In genomic region chr3:8655387-8655835, GRCh38 we compare ENCODE assay signal across 28 cellular contexts. TPM values are rescaled to one million over a fixed set of nuclear protein-coding genes. Genes with fewer than 3 reads are reported as not detected.
"Had no signal": no experiment of that assay in that cellular context is flagged by ENCODE, and none has a peak within 500 bp of the region (broad histone marks: within the 10 kb centered on the region; RNA-seq: fewer than 3 reads in every experiment).

No MANE protein-coding gene starts in this region.

- H3K4me3 ChIP-seq: cardiac muscle cell, heart left ventricle, ovary, psoas muscle, skin epidermis, suprapubic skin, uterus had no signal

- H3K4me3 Mint-ChIP-seq: activated B cell treated with CpG ODN at 0.5 μM for 24 hours; activated CD4-positive, alpha-beta T cell treated with anti-CD3 and anti-CD28 coated beads for 36 hours; activated naive CD8-positive, alpha-beta T cell treated with anti-CD3 and anti-CD28 coated beads for 36 hours; activated T-cell treated with anti-CD3 and anti-CD28 coated beads, Interleukin-2, amount 50 U/mL, for 4 hours; stimulated activated naive CD8-positive, alpha-beta T cell treated with anti-CD3 and anti-CD28 coated beads, Interleukin-15, amount 100 ng/mL, for 72 hours; T-helper 1 cell treated with Interleukin-12 subunit alpha and Interleukin-12 subunit beta and Interleukin-4 antibody, amounts not matched to agents 30 μg/mL and 1 μg/mL, for 36 hours had no signal

- H3K27me3 ChIP-seq: cardiac muscle cell, heart left ventricle, ovary, suprapubic skin, uterus had no signal

- H3K36me3 Mint-ChIP-seq: activated naive CD8-positive, alpha-beta T cell treated with anti-CD3 and anti-CD28 coated beads for 36 hours had no signal

- H3K9me3 ChIP-seq: ovary, psoas muscle, suprapubic skin, uterus had no signal

- H3K27ac ChIP-seq: cardiac muscle cell, ovary, psoas muscle, skin epidermis, suprapubic skin, uterus had no signal

- H3K27ac Mint-ChIP-seq: activated B cell treated with CpG ODN at 0.5 μM for 24 hours; activated CD4-positive, alpha-beta T cell treated with anti-CD3 and anti-CD28 coated beads for 36 hours; activated naive CD8-positive, alpha-beta T cell treated with anti-CD3 and anti-CD28 coated beads for 36 hours; activated T-helper 2 cell treated with anti-CD3 and anti-CD28 coated beads, Interferon-gamma antibody, Interleukin-2, Interleukin-4, amounts not matched to agents 10 μg/mL and 5 μg/mL and 100 μg/mL, durations not matched to agents 14 hours and 24 hours and 36 hours; stimulated activated naive CD8-positive, alpha-beta T cell treated with anti-CD3 and anti-CD28 coated beads, Interleukin-15, amount 100 ng/mL, for 72 hours; T-helper 1 cell treated with Interleukin-12 subunit alpha and Interleukin-12 subunit beta and Interleukin-4 antibody, amounts not matched to agents 30 μg/mL and 1 μg/mL, for 36 hours had no signal

- H3K9me3 Mint-ChIP-seq: activated B cell treated with CpG ODN at 0.5 μM for 24 hours; activated naive CD8-positive, alpha-beta T cell treated with anti-CD3 and anti-CD28 coated beads for 36 hours; activated T-cell treated with anti-CD3 and anti-CD28 coated beads, Interleukin-2, amount 50 U/mL, for 4 hours; activated T-helper 2 cell treated with anti-CD3 and anti-CD28 coated beads, Interferon-gamma antibody, Interleukin-2, Interleukin-4, amounts not matched to agents 10 μg/mL and 5 μg/mL and 100 μg/mL, durations not matched to agents 14 hours and 24 hours and 36 hours; stimulated activated naive CD8-positive, alpha-beta T cell treated with anti-CD3 and anti-CD28 coated beads, Interleukin-15, amount 100 ng/mL, for 72 hours; T-helper 1 cell treated with Interleukin-12 subunit alpha and Interleukin-12 subunit beta and Interleukin-4 antibody, amounts not matched to agents 30 μg/mL and 1 μg/mL, for 36 hours had no signal

- ATAC-seq: activated CD4-positive, alpha-beta T cell treated with anti-CD3 and anti-CD28 coated beads for 36 hours; activated T-cell treated with anti-CD3 and anti-CD28 coated beads, Interleukin-2, amount 50 U/mL, for 4 hours; heart left ventricle; left cardiac atrium; psoas muscle; right cardiac atrium; stimulated activated naive CD8-positive, alpha-beta T cell treated with anti-CD3 and anti-CD28 coated beads, Interleukin-15, amount 100 ng/mL, for 72 hours had no signal

- FAIRE-seq: endometrium had no signal

- H3K4me1 Mint-ChIP-seq: activated CD4-positive, alpha-beta T cell treated with anti-CD3 and anti-CD28 coated beads for 36 hours; activated naive CD8-positive, alpha-beta T cell treated with anti-CD3 and anti-CD28 coated beads for 36 hours; stimulated activated naive CD8-positive, alpha-beta T cell treated with anti-CD3 and anti-CD28 coated beads, Interleukin-15, amount 100 ng/mL, for 72 hours had no signal

- H3K36me3 ChIP-seq: cardiac muscle cell, heart left ventricle, ovary, suprapubic skin, uterus had no signal

- DNase-seq: activated B cell treated with CpG ODN at 0.5 μM for 24 hours; activated CD4-positive, alpha-beta T cell treated with anti-CD3 and anti-CD28 coated beads for 36 hours; activated CD4-positive, alpha-beta T cell treated with anti-CD3 and anti-CD28 coated beads, Interleukin-2, amount 50 U/mL, for 48 hours; activated CD8-positive, alpha-beta memory T cell treated with anti-CD3 and anti-CD28 coated beads, Interleukin-2, amount 50 U/mL, for 48 hours; activated naive CD4-positive, alpha-beta T cell treated with Interleukin-2 at 50 U/mL for 16 hours; activated naive CD8-positive, alpha-beta T cell treated with anti-CD3 and anti-CD28 coated beads for 36 hours; activated T-cell treated with anti-CD3 and anti-CD28 coated beads, Interleukin-2, amount 50 U/mL, for 4 hours; heart left ventricle; islet precursor cell; left cardiac atrium; ovary; psoas muscle; right cardiac atrium; stimulated activated CD4-positive, alpha-beta T cell treated with anti-CD3 and anti-CD28 coated beads, Interleukin-1b, Interleukin-23, amount 100 ng/mL, for 48 hours; stimulated activated naive CD8-positive, alpha-beta T cell treated with anti-CD3 and anti-CD28 coated beads, Interleukin-15, amount 100 ng/mL, for 72 hours; T1000; trophoblast cell; uterus had no signal

- H3K4me1 ChIP-seq: uterus had no signal

RNA-seq across cellular contexts. Expression of gene SSUH2, which starts 10.8 kb away (rescaled TPM):
- total RNA-seq: activated B cell treated with CpG ODN at 0.5 μM for 24 hours; activated CD8-positive, alpha-beta memory T cell treated with anti-CD3 and anti-CD28 coated beads for 36 hours; activated T-cell treated with anti-CD3 and anti-CD28 coated beads, Interleukin-2, amount 50 U/mL, for 4 hours; epithelial cell of proximal tubule; fibroblast of villous mesenchyme; mononuclear cell had no signal
- polyA plus RNA-seq: cardiac muscle cell had no signal
